2 cellular contexts compared by ENCODE assay signal in the genomic region with DNA sequence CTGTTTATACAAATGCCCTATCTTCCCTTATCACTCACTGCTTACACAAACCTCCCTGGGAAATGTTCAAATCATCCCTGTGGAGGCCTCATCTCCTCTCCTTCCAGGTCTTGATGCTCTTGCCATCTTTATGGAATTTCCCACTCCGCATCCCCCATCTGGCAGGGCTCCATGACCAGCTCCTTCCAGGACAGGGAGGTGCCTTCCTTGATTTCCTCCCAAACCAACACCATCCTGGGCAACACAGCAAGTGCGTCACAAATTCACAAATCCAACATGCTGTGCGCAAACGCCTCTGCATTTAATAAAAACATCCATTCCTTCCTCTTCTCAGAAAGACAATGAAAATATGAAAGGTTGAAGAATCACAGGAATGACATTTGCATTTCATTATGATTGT.
TF ChIP-seq lines count a peak whose summit lies in the region.

No MANE protein-coding gene starts in this region.

TF ChIP-seq in HCT116, 20 proteins besides CTCF, POLR2A, EP300 and RAD21:
- TF ChIP-seq SP1 (IDR thresholded peaks at IDR 0.05; ENCODE audit: low read depth) (no peak), SIN3A (IDR thresholded peaks at IDR 0.05; ENCODE audit: low read depth) (no peak), YY1 (IDR thresholded peaks at IDR 0.05; ENCODE audit: extremely low read depth, insufficient replicate concordance, low read depth, low read length) (no peak), CBX3 (IDR thresholded peaks at IDR 0.05; ENCODE audit: low read depth) (no peak), EZH2phosphoT487 (IDR thresholded peaks at IDR 0.05; ENCODE audit: borderline replicate concordance) (no peak), ELF1 (IDR thresholded peaks at IDR 0.05; ENCODE audit: borderline replicate concordance, low read depth) (no peak)
- TF ChIP-seq, protein P1, sequence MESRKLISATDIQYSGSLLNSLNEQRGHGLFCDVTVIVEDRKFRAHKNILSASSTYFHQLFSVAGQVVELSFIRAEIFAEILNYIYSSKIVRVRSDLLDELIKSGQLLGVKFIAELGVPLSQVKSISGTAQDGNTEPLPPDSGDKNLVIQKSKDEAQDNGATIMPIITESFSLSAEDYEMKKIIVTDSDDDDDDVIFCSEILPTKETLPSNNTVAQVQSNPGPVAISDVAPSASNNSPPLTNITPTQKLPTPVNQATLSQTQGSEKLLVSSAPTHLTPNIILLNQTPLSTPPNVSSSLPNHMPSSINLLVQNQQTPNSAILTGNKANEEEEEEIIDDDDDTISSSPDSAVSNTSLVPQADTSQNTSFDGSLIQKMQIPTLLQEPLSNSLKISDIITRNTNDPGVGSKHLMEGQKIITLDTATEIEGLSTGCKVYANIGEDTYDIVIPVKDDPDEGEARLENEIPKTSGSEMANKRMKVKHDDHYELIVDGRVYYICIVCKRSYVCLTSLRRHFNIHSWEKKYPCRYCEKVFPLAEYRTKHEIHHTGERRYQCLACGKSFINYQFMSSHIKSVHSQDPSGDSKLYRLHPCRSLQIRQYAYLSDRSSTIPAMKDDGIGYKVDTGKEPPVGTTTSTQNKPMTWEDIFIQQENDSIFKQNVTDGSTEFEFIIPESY (IDR thresholded peaks at IDR 0.05; ENCODE audit: extremely low read depth, insufficient replicate concordance, low read length): no peak

TF ChIP-seq in endothelial cell of umbilical vein, 7 proteins besides CTCF, POLR2A, EP300 and RAD21:
- TF ChIP-seq JUN (IDR thresholded peaks at IDR 0.05; ENCODE audit: borderline replicate concordance, insufficient read depth, insufficient read length, low read depth) (no peak), GATA2 (IDR thresholded peaks at IDR 0.05; ENCODE audit: insufficient read depth, insufficient read length, low read depth, low read length) (no peak), MYC (IDR thresholded peaks at IDR 0.05; ENCODE audit: low read depth, low read length) (no peak), FOS (IDR thresholded peaks at IDR 0.05; ENCODE audit: borderline replicate concordance, insufficient read depth, low read length) (no peak), POLR2AphosphoS5 (IDR thresholded peaks at IDR 0.05; ENCODE audit: insufficient read depth, low read depth, low read length) (no peak), EZH2 (IDR thresholded peaks at IDR 0.05; ENCODE audit: borderline replicate concordance, low read depth, low read length, severe bottlenecking) (no peak)
- TF ChIP-seq, protein P2, sequence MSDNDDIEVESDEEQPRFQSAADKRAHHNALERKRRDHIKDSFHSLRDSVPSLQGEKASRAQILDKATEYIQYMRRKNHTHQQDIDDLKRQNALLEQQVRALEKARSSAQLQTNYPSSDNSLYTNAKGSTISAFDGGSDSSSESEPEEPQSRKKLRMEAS (IDR thresholded peaks at IDR 0.05; ENCODE audit: insufficient read depth, insufficient read length): no peak
